ENCODE assay signal across 21 cellular contexts in the genomic region with DNA sequence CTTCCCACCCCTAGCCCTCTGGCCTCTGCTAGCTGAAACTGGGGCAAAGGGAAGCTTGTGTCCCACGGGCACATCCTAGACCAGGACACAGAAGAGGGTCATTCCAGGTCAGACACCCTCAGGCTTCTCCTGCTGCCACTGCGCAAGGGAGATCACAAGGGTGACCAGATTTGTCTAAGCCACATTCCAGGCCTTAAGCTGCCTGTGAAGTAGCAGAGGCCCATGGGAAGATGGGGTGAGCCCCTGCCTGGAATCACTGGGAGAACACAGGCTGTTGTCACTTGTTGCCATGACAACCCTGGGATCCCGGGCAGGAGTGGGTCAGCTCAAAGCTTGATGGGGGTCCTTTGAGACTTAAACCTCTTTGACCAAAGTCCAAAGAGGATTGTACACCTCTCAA. TPM values are rescaled to one million over a fixed set of nuclear protein-coding genes. Genes with fewer than 3 reads are reported as not detected.
"Had no signal": no experiment of that assay in that cellular context is flagged by ENCODE, and none has a peak within 500 bp of the region (broad histone marks: within the 10 kb centered on the region; RNA-seq: fewer than 3 reads in every experiment).

No MANE protein-coding gene starts in this region.

- H3K9me3 ChIP-seq: esophagus muscularis mucosa, pancreas, transverse colon had no signal

- H3K36me3 ChIP-seq: esophagus muscularis mucosa, pancreas, transverse colon had no signal

- H3K4me1 ChIP-seq: pancreas had no signal

- H3K9me3 Mint-ChIP-seq: activated naive CD8-positive, alpha-beta T cell treated with anti-CD3 and anti-CD28 coated beads, Interleukin-2, amount 10 ng/mL, durations not matched to agents 7 days and 5 days; activated T-helper 1 cell treated with anti-CD3 and anti-CD28 coated beads, Interleukin-12 subunit alpha, Interleukin-12 subunit beta, Interleukin-2, Interleukin-4 antibody, amounts not matched to agents 30 ng/mL and 10 ng/mL and 1 ng/mL, durations not matched to agents 14 hours and 24 hours and 36 hours; brain; central memory CD8-positive, alpha-beta T cell; nephron; T-helper 2 cell treated with Interferon-gamma antibody and Interleukin-4, amounts not matched to agents 5 μg/mL and 100 μg/mL, for 36 hours had no signal

- H3K27ac Mint-ChIP-seq: activated naive CD8-positive, alpha-beta T cell treated with anti-CD3 and anti-CD28 coated beads, Interleukin-2, amount 10 ng/mL, durations not matched to agents 7 days and 5 days; activated T-helper 1 cell treated with anti-CD3 and anti-CD28 coated beads, Interleukin-12 subunit alpha, Interleukin-12 subunit beta, Interleukin-2, Interleukin-4 antibody, amounts not matched to agents 30 ng/mL and 10 ng/mL and 1 ng/mL, durations not matched to agents 14 hours and 24 hours and 36 hours; nephron; T-helper 2 cell treated with Interferon-gamma antibody and Interleukin-4, amounts not matched to agents 5 μg/mL and 100 μg/mL, for 36 hours had no signal

- H3K4me1 Mint-ChIP-seq: activated naive CD8-positive, alpha-beta T cell treated with anti-CD3 and anti-CD28 coated beads, Interleukin-2, amount 10 ng/mL, durations not matched to agents 7 days and 5 days; central memory CD8-positive, alpha-beta T cell had no signal

- H3K27me3 ChIP-seq: esophagus muscularis mucosa, pancreas, transverse colon had no signal

- DNase-seq: activated CD4-positive, alpha-beta T cell treated with anti-CD3 and anti-CD28 coated beads, Interleukin-2, amount 50 U/mL, for 1 hour; activated naive CD8-positive, alpha-beta T cell treated with anti-CD3 and anti-CD28 coated beads, Interleukin-2, amount 10 ng/mL, durations not matched to agents 7 days and 5 days; effector CD4-positive, alpha-beta T cell; hippocampal formation; stimulated activated CD4-positive, alpha-beta T cell treated with anti-CD3 and anti-CD28 coated beads, Interleukin-4, amount 100 ng/mL, for 24 hours; stimulated activated naive CD4-positive, alpha-beta T cell; substantia nigra; SW 1271; transverse colon had no signal

- H3K36me3 Mint-ChIP-seq: activated naive CD8-positive, alpha-beta T cell treated with anti-CD3 and anti-CD28 coated beads, Interleukin-2, amount 10 ng/mL, durations not matched to agents 7 days and 5 days; brain had no signal

- H3K4me3 ChIP-seq: coronary artery, esophagus muscularis mucosa, pancreas, transverse colon had no signal

- ATAC-seq: pancreas had no signal

- H3K4me3 Mint-ChIP-seq: activated naive CD8-positive, alpha-beta T cell treated with anti-CD3 and anti-CD28 coated beads, Interleukin-2, amount 10 ng/mL, durations not matched to agents 7 days and 5 days; activated T-helper 1 cell treated with anti-CD3 and anti-CD28 coated beads, Interleukin-12 subunit alpha, Interleukin-12 subunit beta, Interleukin-2, Interleukin-4 antibody, amounts not matched to agents 30 ng/mL and 10 ng/mL and 1 ng/mL, durations not matched to agents 14 hours and 24 hours and 36 hours; brain; central memory CD8-positive, alpha-beta T cell; nephron; T-helper 2 cell treated with Interferon-gamma antibody and Interleukin-4, amounts not matched to agents 5 μg/mL and 100 μg/mL, for 36 hours had no signal

- H3K27ac ChIP-seq: coronary artery, esophagus muscularis mucosa, pancreas, transverse colon had no signal

RNA-seq across cellular contexts. Expression of a gene that starts 10.8 kb away (rescaled TPM):
- total RNA-seq: activated CD8-positive, alpha-beta memory T cell treated with anti-CD3 and anti-CD28 coated beads for 36 hours; activated naive CD8-positive, alpha-beta T cell treated with anti-CD3 and anti-CD28 coated beads, Interleukin-2, amount 10 ng/mL, durations not matched to agents 7 days and 5 days; mesenteric fat pad; transverse colon had no signal

RNA-seq across cellular contexts. Expression of a gene that starts 18.3 kb away (rescaled TPM):
- total RNA-seq: activated CD8-positive, alpha-beta memory T cell treated with anti-CD3 and anti-CD28 coated beads for 36 hours; activated naive CD8-positive, alpha-beta T cell treated with anti-CD3 and anti-CD28 coated beads, Interleukin-2, amount 10 ng/mL, durations not matched to agents 7 days and 5 days; activated T-helper 1 cell treated with anti-CD3 and anti-CD28 coated beads, Interleukin-12 subunit alpha, Interleukin-12 subunit beta, Interleukin-2, Interleukin-4 antibody, amounts not matched to agents 30 ng/mL and 10 ng/mL and 1 ng/mL, durations not matched to agents 14 hours and 24 hours and 36 hours had no signal

RNA-seq across cellular contexts. Expression of a gene that starts 44.3 kb away (rescaled TPM):
- total RNA-seq: activated CD8-positive, alpha-beta memory T cell treated with anti-CD3 and anti-CD28 coated beads for 36 hours; activated T-helper 1 cell treated with anti-CD3 and anti-CD28 coated beads, Interleukin-12 subunit alpha, Interleukin-12 subunit beta, Interleukin-2, Interleukin-4 antibody, amounts not matched to agents 30 ng/mL and 10 ng/mL and 1 ng/mL, durations not matched to agents 14 hours and 24 hours and 36 hours; esophagus muscularis mucosa; glomerular endothelial cell; lower leg skin; mesenteric fat pad; pancreas had no signal
